ENCODE assay signal across 8 cellular contexts in genomic region chr1:156804572-156805243, GRCh38. TPM values are rescaled to one million over a fixed set of nuclear protein-coding genes. Genes with fewer than 3 reads are reported as not detected.
DNase-seq lines count a peak whose midpoint lies in the region; ATAC-seq and TF ChIP-seq lines count a peak whose summit lies in the region.

No MANE protein-coding gene starts in this region.

- CTCF ChIA-PET in activated naive CD4-positive, alpha-beta T cell treated with anti-CD3 and anti-CD28 coated beads for 36 hours (lab: Charles Lee): interaction anchor here (0.9 to 1.9 kb wide), 4 partner anchors 9 to 123 kb away, joined by 3 to 5 read pairs (median 4); partner anchors contain the start of gene NTRK1

- no peaks in the 10 kb centered on the region for H3K9me3 Mint-ChIP-seq in activated naive CD4-positive, alpha-beta T cell treated with anti-CD3 and anti-CD28 coated beads for 36 hours
- no peaks in the 10 kb centered on the region for H3K9me3 Mint-ChIP-seq in type B pancreatic cell

- H3K27me3 Mint-ChIP-seq in activated naive CD4-positive, alpha-beta T cell treated with anti-CD3 and anti-CD28 coated beads for 36 hours (ENCODE audit: low read depth): no peaks in the 10 kb centered on the region
- peaks cover 10% of the 10 kb centered on the region for H3K27me3 Mint-ChIP-seq in type B pancreatic cell

- TF ChIP-seq CTCF in type B pancreatic cell (conservative IDR thresholded peaks at IDR 0.05): no peak

- peak overlapping the region; percentile 71 for H3K27ac Mint-ChIP-seq in activated naive CD4-positive, alpha-beta T cell treated with anti-CD3 and anti-CD28 coated beads for 36 hours
- H3K27ac Mint-ChIP-seq in type B pancreatic cell: peak overlapping the region; percentile 63

- no peak overlapping the region for H3K4me3 Mint-ChIP-seq in activated naive CD4-positive, alpha-beta T cell treated with anti-CD3 and anti-CD28 coated beads for 36 hours
- H3K4me3 Mint-ChIP-seq in type B pancreatic cell: peak overlapping the region; percentile 7

- intact Hi-C loops in activated naive CD4-positive, alpha-beta T cell treated with anti-CD3 and anti-CD28 coated beads for 36 hours (cut with micrococcal nuclease): no loop called here

- H3K4me1 Mint-ChIP-seq in activated naive CD4-positive, alpha-beta T cell treated with anti-CD3 and anti-CD28 coated beads for 36 hours (ENCODE audit: low read depth): peaks cover 30% of the 10 kb centered on the region
- H3K4me1 Mint-ChIP-seq in type B pancreatic cell (ENCODE audit: unreplicated experiment): peaks cover 45% of the 10 kb centered on the region

- peaks cover 44% of the 10 kb centered on the region for H3K36me3 Mint-ChIP-seq in activated naive CD4-positive, alpha-beta T cell treated with anti-CD3 and anti-CD28 coated beads for 36 hours (ENCODE audit: low read depth)
- peaks cover 16% of the 10 kb centered on the region for H3K36me3 Mint-ChIP-seq in type B pancreatic cell

- ATAC-seq in HG03280 (IDR thresholded peaks at IDR 0.05; ENCODE audit: unreplicated experiment) (no peak), GM21526 (IDR thresholded peaks at IDR 0.05; ENCODE audit: low FRiP score, unreplicated experiment) (no peak)

- no peak for DNase-seq in activated naive CD4-positive, alpha-beta T cell treated with anti-CD3 and anti-CD28 coated beads for 36 hours
- DNase-seq in activated naive CD4-positive, alpha-beta T cell treated with anti-CD3 and anti-CD28 coated beads, Interleukin-2, amount 50 U/mL, for 16 hours: no peak
- DNase-seq in RPMI8226 (peak; percentile 92), globus pallidus (ENCODE audit: low spot score) (peak; percentile 47), type B pancreatic cell (ENCODE audit: extremely low spot score, unreplicated experiment) (no peak), HCEC 1CT (no peak)

RNA-seq across cellular contexts. Expression of gene SH2D2A, which starts 11.9 kb away (rescaled TPM):
- 100 to 1,000 TPM; 134 to 138 TPM for total RNA-seq in activated naive CD4-positive, alpha-beta T cell treated with anti-CD3 and anti-CD28 coated beads for 36 hours
- total RNA-seq in type B pancreatic cell (ENCODE audit: low replicate concordance): 0.48 and 2.2 TPM in 2 replicates

RNA-seq across cellular contexts. Expression of gene PRCC, which starts 37.4 kb away (rescaled TPM):
- total RNA-seq in activated naive CD4-positive, alpha-beta T cell treated with anti-CD3 and anti-CD28 coated beads for 36 hours: 10 to 100 TPM; 55.2 to 55.8 TPM
- total RNA-seq in type B pancreatic cell (ENCODE audit: low replicate concordance): 79.1 and 81.8 TPM in 2 replicates

RNA-seq across cellular contexts. Expression of gene HDGF, which starts 53.2 kb away (rescaled TPM):
- total RNA-seq in activated naive CD4-positive, alpha-beta T cell treated with anti-CD3 and anti-CD28 coated beads for 36 hours: 100 to 1,000 TPM; 282 to 283 TPM
- total RNA-seq in type B pancreatic cell (ENCODE audit: low replicate concordance): 249 and 270 TPM in 2 replicates

RNA-seq across cellular contexts. Expression of gene INSRR, which starts 54.2 kb away (rescaled TPM):
- total RNA-seq in activated naive CD4-positive, alpha-beta T cell treated with anti-CD3 and anti-CD28 coated beads for 36 hours: not detected
- total RNA-seq in type B pancreatic cell (ENCODE audit: low replicate concordance): 1.7 TPM in 1 of 2 replicates, not detected in the other

RNA-seq across cellular contexts. Expression of gene NTRK1, which starts 56.0 kb away (rescaled TPM):
- under 1 TPM in 1 of 2 experiments, not detected in 1; 0.67 TPM for total RNA-seq in activated naive CD4-positive, alpha-beta T cell treated with anti-CD3 and anti-CD28 coated beads for 36 hours
- total RNA-seq in type B pancreatic cell (ENCODE audit: low replicate concordance): 0.12 and 6.6 TPM in 2 replicates

Comparison
In these comparisons a context has a peak if more than half of its experiments do, and no peak if none do; other contexts are left out.
1. DNase-seq: peak in RPMI8226 (single experiment) and globus pallidus (single experiment); none in activated naive CD4-positive, alpha-beta T cell treated with anti-CD3 and anti-CD28 coated beads for 36 hours (single experiment), activated naive CD4-positive, alpha-beta T cell treated with anti-CD3 and anti-CD28 coated beads, Interleukin-2, amount 50 U/mL, for 16 hours (single experiment), type B pancreatic cell (single experiment) and HCEC 1CT (single experiment).
2. RNA of gene SH2D2A, which starts 11.9 kb away (total RNA-seq): 134 to 138 TPM in activated naive CD4-positive, alpha-beta T cell treated with anti-CD3 and anti-CD28 coated beads for 36 hours; 0.48 to 2.2 TPM in type B pancreatic cell; every median in the first group is over 10 times any median in the second.